In the genomic region with DNA sequence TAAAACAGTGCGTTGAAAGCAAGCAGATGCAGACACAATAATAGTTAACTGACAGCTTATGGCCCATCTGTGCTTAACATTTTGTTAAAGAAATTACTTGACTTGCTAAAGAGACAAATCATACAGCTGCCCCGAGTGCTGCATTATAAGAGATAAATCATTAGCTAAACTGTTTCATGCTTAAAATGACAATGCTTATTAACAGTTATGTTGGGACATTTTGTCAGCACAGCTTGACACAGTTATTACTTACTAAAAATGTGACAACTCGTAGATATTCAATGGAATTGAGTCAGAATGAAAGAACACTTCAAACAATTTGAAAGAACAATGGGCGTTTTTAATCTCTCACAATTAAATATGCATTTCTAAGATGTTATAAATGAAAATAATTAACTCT, we compare ENCODE assay signal across 1 cellular context.
TF ChIP-seq lines count a peak whose summit lies in the region.

No MANE protein-coding gene starts in this region.

TF ChIP-seq in GM23338, 12 proteins besides CTCF, POLR2A, EP300 and RAD21 (continued from another document):
- TF ChIP-seq, protein P1, sequence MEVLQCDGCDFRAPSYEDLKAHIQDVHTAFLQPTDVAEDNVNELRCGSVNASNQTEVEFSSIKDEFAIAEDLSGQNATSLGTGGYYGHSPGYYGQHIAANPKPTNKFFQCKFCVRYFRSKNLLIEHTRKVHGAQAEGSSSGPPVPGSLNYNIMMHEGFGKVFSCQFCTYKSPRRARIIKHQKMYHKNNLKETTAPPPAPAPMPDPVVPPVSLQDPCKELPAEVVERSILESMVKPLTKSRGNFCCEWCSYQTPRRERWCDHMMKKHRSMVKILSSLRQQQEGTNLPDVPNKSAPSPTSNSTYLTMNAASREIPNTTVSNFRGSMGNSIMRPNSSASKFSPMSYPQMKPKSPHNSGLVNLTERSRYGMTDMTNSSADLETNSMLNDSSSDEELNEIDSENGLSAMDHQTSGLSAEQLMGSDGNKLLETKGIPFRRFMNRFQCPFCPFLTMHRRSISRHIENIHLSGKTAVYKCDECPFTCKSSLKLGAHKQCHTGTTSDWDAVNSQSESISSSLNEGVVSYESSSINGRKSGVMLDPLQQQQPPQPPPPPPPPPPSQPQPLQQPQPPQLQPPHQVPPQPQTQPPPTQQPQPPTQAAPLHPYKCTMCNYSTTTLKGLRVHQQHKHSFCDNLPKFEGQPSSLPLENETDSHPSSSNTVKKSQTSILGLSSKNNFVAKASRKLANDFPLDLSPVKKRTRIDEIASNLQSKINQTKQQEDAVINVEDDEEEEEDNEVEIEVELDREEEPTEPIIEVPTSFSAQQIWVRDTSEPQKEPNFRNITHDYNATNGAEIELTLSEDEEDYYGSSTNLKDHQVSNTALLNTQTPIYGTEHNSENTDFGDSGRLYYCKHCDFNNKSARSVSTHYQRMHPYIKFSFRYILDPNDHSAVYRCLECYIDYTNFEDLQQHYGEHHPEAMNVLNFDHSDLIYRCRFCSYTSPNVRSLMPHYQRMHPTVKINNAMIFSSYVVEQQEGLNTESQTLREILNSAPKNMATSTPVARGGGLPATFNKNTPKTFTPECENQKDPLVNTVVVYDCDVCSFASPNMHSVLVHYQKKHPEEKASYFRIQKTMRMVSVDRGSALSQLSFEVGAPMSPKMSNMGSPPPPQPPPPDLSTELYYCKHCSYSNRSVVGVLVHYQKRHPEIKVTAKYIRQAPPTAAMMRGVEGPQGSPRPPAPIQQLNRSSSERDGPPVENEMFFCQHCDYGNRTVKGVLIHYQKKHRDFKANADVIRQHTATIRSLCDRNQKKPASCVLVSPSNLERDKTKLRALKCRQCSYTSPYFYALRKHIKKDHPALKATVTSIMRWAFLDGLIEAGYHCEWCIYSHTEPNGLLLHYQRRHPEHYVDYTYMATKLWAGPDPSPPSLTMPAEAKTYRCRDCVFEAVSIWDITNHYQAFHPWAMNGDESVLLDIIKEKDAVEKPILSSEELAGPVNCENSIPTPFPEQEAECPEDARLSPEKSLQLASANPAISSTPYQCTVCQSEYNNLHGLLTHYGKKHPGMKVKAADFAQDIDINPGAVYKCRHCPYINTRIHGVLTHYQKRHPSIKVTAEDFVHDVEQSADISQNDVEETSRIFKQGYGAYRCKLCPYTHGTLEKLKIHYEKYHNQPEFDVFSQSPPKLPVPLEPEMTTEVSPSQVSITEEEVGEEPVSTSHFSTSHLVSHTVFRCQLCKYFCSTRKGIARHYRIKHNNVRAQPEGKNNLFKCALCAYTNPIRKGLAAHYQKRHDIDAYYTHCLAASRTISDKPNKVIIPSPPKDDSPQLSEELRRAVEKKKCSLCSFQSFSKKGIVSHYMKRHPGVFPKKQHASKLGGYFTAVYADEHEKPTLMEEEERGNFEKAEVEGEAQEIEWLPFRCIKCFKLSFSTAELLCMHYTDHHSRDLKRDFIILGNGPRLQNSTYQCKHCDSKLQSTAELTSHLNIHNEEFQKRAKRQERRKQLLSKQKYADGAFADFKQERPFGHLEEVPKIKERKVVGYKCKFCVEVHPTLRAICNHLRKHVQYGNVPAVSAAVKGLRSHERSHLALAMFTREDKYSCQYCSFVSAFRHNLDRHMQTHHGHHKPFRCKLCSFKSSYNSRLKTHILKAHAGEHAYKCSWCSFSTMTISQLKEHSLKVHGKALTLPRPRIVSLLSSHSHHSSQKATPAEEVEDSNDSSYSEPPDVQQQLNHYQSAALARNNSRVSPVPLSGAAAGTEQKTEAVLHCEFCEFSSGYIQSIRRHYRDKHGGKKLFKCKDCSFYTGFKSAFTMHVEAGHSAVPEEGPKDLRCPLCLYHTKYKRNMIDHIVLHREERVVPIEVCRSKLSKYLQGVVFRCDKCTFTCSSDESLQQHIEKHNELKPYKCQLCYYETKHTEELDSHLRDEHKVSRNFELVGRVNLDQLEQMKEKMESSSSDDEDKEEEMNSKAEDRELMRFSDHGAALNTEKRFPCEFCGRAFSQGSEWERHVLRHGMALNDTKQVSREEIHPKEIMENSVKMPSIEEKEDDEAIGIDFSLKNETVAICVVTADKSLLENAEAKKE (CRISPR knock-in tag; IDR thresholded peaks at IDR 0.05): no peak
TF ChIP-seq in GM23338: peak in this region for 0.
